In the genomic region with DNA sequence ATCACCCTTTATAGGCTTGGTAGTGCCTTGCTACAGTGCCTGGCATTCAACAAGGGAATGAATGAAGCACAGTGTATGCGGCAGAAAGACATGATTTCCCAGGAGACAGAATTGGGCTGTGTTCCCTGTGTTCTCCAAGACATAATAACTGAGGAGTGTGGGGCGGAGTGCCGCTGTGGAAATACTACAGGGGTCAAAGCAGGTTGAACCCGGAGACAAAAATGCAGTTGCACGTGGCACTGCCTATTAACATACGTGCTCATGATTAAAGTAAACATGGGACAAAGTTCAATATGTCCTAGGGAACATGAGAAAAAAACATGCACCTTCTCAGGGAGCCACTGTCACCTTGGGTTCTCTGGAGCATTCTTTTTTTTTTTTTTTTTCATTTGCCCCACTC, we compare ENCODE assay signal across 27 cellular contexts.
DNase-seq lines count a peak whose midpoint lies in the region; ATAC-seq, FAIRE-seq and TF ChIP-seq lines count a peak whose summit lies in the region.
"Had no signal": no experiment of that assay in that cellular context is flagged by ENCODE, and none has a peak within 500 bp of the region (broad histone marks: within the 10 kb centered on the region; RNA-seq: fewer than 3 reads in every experiment).

No MANE protein-coding gene starts in this region.

- H3K4me2 ChIP-seq in astrocyte (ENCODE audit: low read length): no peak overlapping the region
- H3K4me2 ChIP-seq: BLaER1 had no signal

- H3K4me3 ChIP-seq in astrocyte (ENCODE audit: insufficient read depth, low read depth, low read length): no peak overlapping the region
- H3K4me3 ChIP-seq in small intestine (ENCODE audit: low read depth in 1 of 2, low read length in 2 of 2): no peak overlapping the region
- H3K4me3 ChIP-seq: BLaER1, GM12878 had no signal

- H3K4me1 ChIP-seq in astrocyte (ENCODE audit: insufficient read depth, low read length): no peaks in the 10 kb centered on the region
- H3K4me1 ChIP-seq in small intestine (ENCODE audit: control insufficient read depth in 2 of 2, insufficient read depth in 1 of 2, low read depth in 1 of 2, low read length in 1 of 2): no peaks in the 10 kb centered on the region
- H3K4me1 ChIP-seq: BE2C, BLaER1 had no signal

- H3K27me3 Mint-ChIP-seq in astrocyte (ENCODE audit: low read depth, unreplicated experiment): no peaks in the 10 kb centered on the region
- H3K27me3 Mint-ChIP-seq: CD4-positive, alpha-beta memory T cell; CD4-positive, CD25-positive, alpha-beta regulatory T cell; CD8-positive, alpha-beta memory T cell had no signal

- no peaks in the 10 kb centered on the region for H3K4me1 Mint-ChIP-seq in astrocyte (ENCODE audit: low read depth, unreplicated experiment)
- H3K4me1 Mint-ChIP-seq: CD14-positive monocyte; CD4-positive, alpha-beta memory T cell; CD4-positive, CD25-positive, alpha-beta regulatory T cell; CD8-positive, alpha-beta memory T cell had no signal

- FAIRE-seq in astrocyte (lab: Jason Lieb, UNC): peak; percentile 93
- FAIRE-seq in small intestine (lab: Jason Lieb, UNC): no peak
- FAIRE-seq: A204.1, GM12878, GM12892, GM18507, GM19239 had no signal

- ATAC-seq in left colon (peak; percentile 93), GM18517 (IDR thresholded peaks at IDR 0.05; ENCODE audit: unreplicated experiment) (no peak), GM19467 (IDR thresholded peaks at IDR 0.05; ENCODE audit: unreplicated experiment) (no peak)
- ATAC-seq: GM12878 had no signal

- no peaks in the 10 kb centered on the region for H3K9me3 Mint-ChIP-seq in astrocyte (ENCODE audit: unreplicated experiment)
- H3K9me3 Mint-ChIP-seq: CD4-positive, alpha-beta memory T cell; CD8-positive, alpha-beta memory T cell had no signal

- no peaks in the 10 kb centered on the region for H4K20me1 ChIP-seq in astrocyte (ENCODE audit: insufficient read depth, low read length)
- H4K20me1 ChIP-seq: BLaER1 had no signal

- H3K27ac Mint-ChIP-seq in astrocyte (ENCODE audit: unreplicated experiment): no peak overlapping the region
- H3K27ac Mint-ChIP-seq: CD4-positive, alpha-beta memory T cell; CD4-positive, CD25-positive, alpha-beta regulatory T cell; CD8-positive, alpha-beta memory T cell had no signal

- H3K27me3 ChIP-seq in astrocyte (ENCODE audit: insufficient read depth, low read length) (no peaks in the 10 kb centered on the region), small intestine (ENCODE audit: control insufficient read depth in 2 of 2, insufficient read depth in 2 of 2, low read length in 2 of 2) (no peaks in the 10 kb centered on the region)
- H3K27me3 ChIP-seq: BE2C had no signal

- H3K9me3 ChIP-seq in astrocyte (ENCODE audit: insufficient read depth, low read depth, low read length): no peaks in the 10 kb centered on the region
- no peaks in the 10 kb centered on the region for H3K9me3 ChIP-seq in small intestine (ENCODE audit: control insufficient read depth, low read depth)
- H3K9me3 ChIP-seq: BE2C, BLaER1 had no signal

- no peak overlapping the region for H3K27ac ChIP-seq in astrocyte (ENCODE audit: low read depth, low read length)
- no peak overlapping the region for H3K27ac ChIP-seq in small intestine (ENCODE audit: low read depth in 1 of 2, low read length in 1 of 2)
- H3K27ac ChIP-seq: BLaER1 had no signal

- no peak for TF ChIP-seq CTCF in astrocyte (IDR thresholded peaks at IDR 0.05; ENCODE audit: insufficient read depth, low read depth, low read length)

- no peaks in the 10 kb centered on the region for H3K79me2 ChIP-seq in astrocyte (ENCODE audit: insufficient read depth, low read length)

- intact Hi-C loops in left colon (cut with DNase I, micrococcal nuclease): no loop called here

- H3K36me3 Mint-ChIP-seq in astrocyte (ENCODE audit: low read depth, unreplicated experiment): no peaks in the 10 kb centered on the region
- H3K36me3 Mint-ChIP-seq: CD14-positive monocyte; CD4-positive, alpha-beta memory T cell; CD4-positive, CD25-positive, alpha-beta regulatory T cell; CD8-positive, alpha-beta memory T cell had no signal

- DNase-seq in astrocyte (ENCODE audit: low read depth) (no peak), left colon (peak in 1 of 2 donors; percentile 14), small intestine (peak; percentile 42), NK-92 (lab: John Stamatoyannopoulos, UW; ENCODE audit: unreplicated experiment) (no peak), NCI-H2227 treated with DMSO at 0.1 percent for 48 hours (lab: John Stamatoyannopoulos, UW) (no peak)
- DNase-seq: 8988T; ACHN; BE2C; CD4-positive, alpha-beta memory T cell; CD4-positive, CD25-positive, alpha-beta regulatory T cell; CD8-positive, alpha-beta memory T cell; COR-L47; DMS 273 treated with DMSO at 0.1 percent for 48 hours; DMS153; DMS79; DND-41; EL; GDM1 had no signal

- no peak overlapping the region for H2AFZ ChIP-seq in astrocyte (ENCODE audit: low read depth, low read length)

- H3K36me3 ChIP-seq in astrocyte (ENCODE audit: insufficient read depth, low read length): no peaks in the 10 kb centered on the region
- H3K36me3 ChIP-seq in small intestine (ENCODE audit: control insufficient read depth in 2 of 2, insufficient read depth in 2 of 2, low read length in 2 of 2): no peaks in the 10 kb centered on the region
- H3K36me3 ChIP-seq: BE2C, BLaER1 had no signal

- H3K4me3 Mint-ChIP-seq in astrocyte (ENCODE audit: unreplicated experiment): no peak overlapping the region
- H3K4me3 Mint-ChIP-seq: CD14-positive monocyte; CD4-positive, alpha-beta memory T cell; CD4-positive, CD25-positive, alpha-beta regulatory T cell; CD8-positive, alpha-beta memory T cell had no signal

- WGBS in small intestine, 3 donors: 23 to 67% (median 43%) methylated on average over 6 of the region's 6 CpGs

- no peak overlapping the region for H3K9ac ChIP-seq in astrocyte (ENCODE audit: low read length)
- H3K9ac ChIP-seq: BLaER1 had no signal
